In the genomic region with DNA sequence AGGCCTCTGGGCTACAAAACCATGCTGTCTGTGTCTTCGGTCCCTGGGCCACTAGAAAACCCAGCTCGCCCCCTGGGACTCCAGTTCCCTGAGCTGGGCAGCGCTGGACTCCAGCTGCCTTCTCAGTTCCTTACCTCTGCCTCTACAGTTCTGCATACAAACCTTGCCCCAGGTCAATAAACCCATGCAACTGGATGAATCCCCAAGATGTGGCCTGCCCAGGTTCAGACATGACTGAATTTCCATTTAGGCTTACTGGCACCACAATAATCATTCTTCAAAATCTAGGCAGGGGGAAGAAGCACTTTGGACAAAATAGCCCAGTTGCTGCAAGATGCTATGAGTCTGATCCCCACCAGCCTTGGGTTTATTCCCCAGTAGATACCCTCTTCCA, we compare ENCODE assay signal across 9 cellular contexts.
"Had no signal": no experiment of that assay in that cellular context is flagged by ENCODE, and none has a peak within 500 bp of the region (broad histone marks: within the 10 kb centered on the region; RNA-seq: fewer than 3 reads in every experiment).

No MANE protein-coding gene starts in this region.

- H3K27ac Mint-ChIP-seq: GM23338, H9, HFFc6 had no signal

- DNase-seq: GM23248, GOT3, H7, H9, HCEC 1CT, HFFc6 had no signal

- H3K4me2 ChIP-seq: GM23338 had no signal

- H2AFZ ChIP-seq: GM23248, GM23338 had no signal

- H3K4me1 Mint-ChIP-seq: GM23338 had no signal

- H3K36me3 ChIP-seq: HAP-1 had no signal

- H3K4me3 Mint-ChIP-seq: GM23338, H9, HFFc6 had no signal

- H3K27ac ChIP-seq: GM23248 had no signal

- ATAC-seq: GM23338, HCT116 had no signal

- H3K9me3 ChIP-seq: HAP-1 had no signal

- H3K9ac ChIP-seq: GM23248 had no signal

- H3K4me1 ChIP-seq: HAP-1 had no signal

- H3K4me3 ChIP-seq: GM23248, GM23338, HAP-1 had no signal
